In genomic region chr2:30259071-30259470, GRCh38 we compare ENCODE assay signal across 21 cellular contexts. TPM values are rescaled to one million over a fixed set of nuclear protein-coding genes. Genes with fewer than 3 reads are reported as not detected.
DNase-seq lines count a peak whose midpoint lies in the region; ATAC-seq, FAIRE-seq and TF ChIP-seq lines count a peak whose summit lies in the region.
"Had no signal": no experiment of that assay in that cellular context is flagged by ENCODE, and none has a peak within 500 bp of the region (broad histone marks: within the 10 kb centered on the region; RNA-seq: fewer than 3 reads in every experiment).

No MANE protein-coding gene starts in this region.

- H3K27me3 Mint-ChIP-seq in T-helper 17 cell, result no peaks in the 10 kb centered on the region

- H3K4me1 Mint-ChIP-seq in T-helper 17 cell, result peaks cover 46% of the 10 kb centered on the region

- H3K4me1 ChIP-seq in left ventricle myocardium inferior, result peaks cover 50% of the 10 kb centered on the region
- peaks cover under 1 to 15% of the 10 kb centered on the region in 2 donors for H3K4me1 ChIP-seq in kidney (ENCODE audit: control insufficient read depth in 1 of 2, insufficient read depth in 1 of 2, low read depth in 1 of 2, low read length in 2 of 2)
- H3K4me1 ChIP-seq in left lung, result no peaks in the 10 kb centered on the region

- H3K4me3 Mint-ChIP-seq in T-helper 17 cell, result peak overlapping the region; percentile 13
- H3K4me3 Mint-ChIP-seq: activated T-cell treated with anti-CD3 and anti-CD28 coated beads, Interleukin-2, amount 50 U/mL, for 4 hours had no signal

- ATAC-seq in Right ventricle myocardium inferior, result no peak
- ATAC-seq in T-helper 17 cell, result no peak
- no peak for ATAC-seq in left lung
- ATAC-seq in GM19467 (IDR thresholded peaks at IDR 0.05; ENCODE audit: unreplicated experiment), result no peak
- ATAC-seq in activated CD4-positive, CD25-positive, alpha-beta regulatory T cell treated with anti-CD3 and anti-CD28 coated beads, Interleukin-2, amount 50 U/mL, for 24 hours, result no peak
- ATAC-seq: activated T-cell treated with anti-CD3 and anti-CD28 coated beads, Interleukin-2, amount 50 U/mL, for 4 hours had no signal

- H3K36me3 Mint-ChIP-seq in T-helper 17 cell (ENCODE audit: low read depth), result peaks cover 16% of the 10 kb centered on the region

- no peak for DNase-seq in left ventricle myocardium inferior
- DNase-seq in Right ventricle myocardium inferior (ENCODE audit: missing footprints), result no peak
- DNase-seq in T-helper 17 cell, result no peak
- DNase-seq in kidney, result peak; percentile 47
- DNase-seq in left lung, result no peak
- DNase-seq: activated CD8-positive, alpha-beta memory T cell treated with anti-CD3 and anti-CD28 coated beads for 24 hours; activated naive CD4-positive, alpha-beta T cell treated with Interleukin-2 at 50 U/mL for 16 hours; activated T-cell treated with anti-CD3 and anti-CD28 coated beads, Interleukin-2, amount 50 U/mL, for 4 hours; head of caudate nucleus; NCI-H1092; NCI-H1930; NCI-H774; SK-N-SH; small intestine; stimulated activated CD4-positive, alpha-beta T cell treated with anti-CD3 and anti-CD28 coated beads, Interleukin-1b, Interleukin-23, amount 100 ng/mL, for 48 hours had no signal

- TF ChIP-seq CTCF in left ventricle myocardium inferior (IDR thresholded peaks at IDR 0.05; ENCODE audit: borderline replicate concordance) (no peak), kidney (IDR thresholded peaks at IDR 0.05; ENCODE audit: borderline replicate concordance, extremely low read depth, insufficient read depth) (no peak), left lung (IDR thresholded peaks at IDR 0.05) (no peak)

- FAIRE-seq in kidney (lab: Jason Lieb, UNC), result no peak
- FAIRE-seq: astrocyte, GM19239, small intestine had no signal

- peaks cover 20% of the 10 kb centered on the region for H3K9me3 ChIP-seq in left ventricle myocardium inferior (replicated peaks)
- H3K9me3 ChIP-seq in T-helper 17 cell (ENCODE audit: control insufficient read depth, low read length, poor library complexity, severe bottlenecking), result no peaks in the 10 kb centered on the region
- no peaks in the 10 kb centered on the region for H3K9me3 ChIP-seq in kidney (ENCODE audit: control insufficient read depth in 1 of 2, low read length in 2 of 2)
- H3K9me3 ChIP-seq in left lung, result peaks cover 0 to 8% of the 10 kb centered on the region in 2 donors
- H3K9me3 ChIP-seq: SK-N-SH, vagina had no signal

- H3K27ac Mint-ChIP-seq in T-helper 17 cell, result peak overlapping the region; percentile 39

- peak overlapping the region; percentile 5 for H3K27ac ChIP-seq in left ventricle myocardium inferior (replicated peaks)
- no peak overlapping the region for H3K27ac ChIP-seq in kidney (ENCODE audit: low read depth in 2 of 2, low read length in 2 of 2)
- no peak overlapping the region for H3K27ac ChIP-seq in left lung
- H3K27ac ChIP-seq: RWPE1, vagina had no signal

- no peak overlapping the region for H3K4me3 ChIP-seq in left ventricle myocardium inferior
- no peak overlapping the region for H3K4me3 ChIP-seq in kidney (ENCODE audit: low read length in 2 of 2)
- H3K4me3 ChIP-seq in left lung, result no peak overlapping the region
- H3K4me3 ChIP-seq: vagina had no signal

- H3K27me3 ChIP-seq in left ventricle myocardium inferior (ENCODE audit: low read depth) (no peaks in the 10 kb centered on the region), left lung (no peaks in the 10 kb centered on the region)
- H3K27me3 ChIP-seq: vagina had no signal

- H3K9ac ChIP-seq in kidney (ENCODE audit: low read length in 2 of 2), result no peak overlapping the region
- H3K9ac ChIP-seq: SK-N-SH had no signal

- H3K36me3 ChIP-seq in left ventricle myocardium inferior (peaks cover 51% of the 10 kb centered on the region), kidney (ENCODE audit: control insufficient read depth in 1 of 2, insufficient read depth in 2 of 2, low read length in 2 of 2) (peaks cover 20 to 25% of the 10 kb centered on the region in 2 donors), left lung (peaks cover 3 to 28% of the 10 kb centered on the region in 2 donors)

- intact Hi-C loops in left ventricle myocardium inferior (cut with micrococcal nuclease), result no loop called here
- intact Hi-C loops in Right ventricle myocardium inferior (cut with DNase I), result no loop called here
- intact Hi-C loops in kidney (cut with DNase I), result no loop called here
- intact Hi-C loops in left lung (cut with DNase I), result no loop called here

RNA-seq across cellular contexts. Expression of gene LBH, which starts 27.7 kb away (rescaled TPM):
- total RNA-seq in left ventricle myocardium inferior (200 TPM), Right ventricle myocardium inferior (133 TPM), T-helper 17 cell (100 to 1,000 TPM; 118 to 127 TPM), kidney (81.9 TPM), left lung (100 to 1,000 TPM; 119 to 256 TPM)
- polyA plus RNA-seq in kidney (ENCODE audit: insufficient read depth, low read depth, low replicate concordance), result 27.2 TPM
